ENCODE assay signal across 9 cellular contexts in the genomic region with DNA sequence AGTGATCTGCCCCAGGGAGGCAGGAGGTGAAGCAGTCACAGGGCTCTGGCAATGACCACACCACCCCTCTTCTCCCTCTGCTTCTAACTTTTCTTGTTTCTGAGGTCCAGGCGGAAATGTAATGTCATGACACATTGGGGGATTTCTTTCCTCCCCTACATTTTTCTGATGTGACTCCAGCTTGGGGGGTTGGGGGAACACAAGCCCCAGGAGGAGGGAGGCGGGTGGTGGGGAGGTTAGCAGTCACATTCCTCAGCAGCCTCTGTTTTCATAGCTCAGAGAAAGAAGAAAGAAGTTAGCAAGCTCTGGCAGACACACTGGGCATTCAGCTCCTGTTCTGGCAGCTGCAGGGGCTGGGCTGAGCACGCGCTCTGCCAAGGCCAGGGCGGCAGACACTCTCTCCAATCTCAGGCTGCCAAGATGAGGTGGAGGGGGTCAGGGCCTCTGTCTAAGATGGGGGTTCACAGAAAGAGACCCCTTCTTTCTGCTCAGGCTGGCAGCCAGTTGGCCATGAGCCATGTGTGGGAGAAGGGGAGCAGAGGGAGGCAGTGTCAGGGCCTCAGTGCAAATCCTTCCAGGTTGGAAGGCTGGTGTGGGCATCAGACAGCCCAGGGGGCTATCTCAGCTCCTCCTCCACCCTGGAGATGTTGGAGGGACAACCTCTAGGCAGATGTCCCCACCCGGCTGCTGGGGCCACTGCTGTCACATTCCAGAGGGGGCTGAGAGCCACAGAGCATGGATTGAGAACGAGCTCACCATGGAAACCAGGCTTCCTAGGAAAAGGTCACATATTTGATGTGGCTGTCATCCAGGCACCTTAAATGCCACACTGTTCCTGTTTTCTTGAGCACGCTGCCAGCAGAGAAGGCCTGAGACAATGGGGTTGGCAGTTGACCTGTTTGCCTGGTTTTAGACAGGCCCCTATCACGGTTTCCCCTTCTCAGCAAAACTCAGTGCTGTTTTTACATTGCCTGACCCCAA. TPM values are rescaled to one million over a fixed set of nuclear protein-coding genes. Genes with fewer than 3 reads are reported as not detected.
DNase-seq lines count a peak whose midpoint lies in the region; ATAC-seq and TF ChIP-seq lines count a peak whose summit lies in the region.
"Had no signal": no experiment of that assay in that cellular context is flagged by ENCODE, and none has a peak within 500 bp of the region (broad histone marks: within the 10 kb centered on the region; RNA-seq: fewer than 3 reads in every experiment).

No MANE protein-coding gene starts in this region.

- POLR2A ChIA-PET in activated CD8-positive, alpha-beta T cell treated with anti-CD3 and anti-CD28 coated beads for 36 hours (lab: Charles Lee) = no interaction called here

- intact Hi-C loops in activated CD8-positive, alpha-beta T cell treated with anti-CD3 and anti-CD28 coated beads for 36 hours (cut with micrococcal nuclease) = no loop called here

- no peaks in the 10 kb centered on the region for H3K36me3 Mint-ChIP-seq in endodermal cell (ENCODE audit: low read depth)
- no peaks in the 10 kb centered on the region for H3K36me3 Mint-ChIP-seq in activated CD8-positive, alpha-beta T cell treated with anti-CD3 and anti-CD28 coated beads for 36 hours (ENCODE audit: low read depth)

- peak overlapping the region; percentile 35 for H3K9ac ChIP-seq in endodermal cell (ENCODE audit: extremely low read depth, low read length, poor library complexity, severe bottlenecking)

- H3K36me3 ChIP-seq in MG63 = no peaks in the 10 kb centered on the region
- no peaks in the 10 kb centered on the region for H3K36me3 ChIP-seq in endodermal cell (ENCODE audit: control insufficient read depth, insufficient read depth, low read length)
- no peaks in the 10 kb centered on the region for H3K36me3 ChIP-seq in muscle layer of duodenum (ENCODE audit: control insufficient read depth in 1 of 2, insufficient read depth in 2 of 2, low read length in 2 of 2)

- H3K27ac ChIP-seq in endodermal cell (ENCODE audit: low read depth, low read length) = peak overlapping the region; percentile 47
- H3K27ac ChIP-seq in muscle layer of duodenum (ENCODE audit: low read length) = peak overlapping the region; percentile 60

- CTCF ChIA-PET in activated CD8-positive, alpha-beta T cell treated with anti-CD3 and anti-CD28 coated beads for 36 hours (lab: Charles Lee) = interaction anchor here (1.4 to 1.7 kb wide), 2 partner anchors 9 to 29 kb away, joined by 4 read pairs; no protein-coding TSS in a partner anchor

- no peaks in the 10 kb centered on the region for H3K9me3 Mint-ChIP-seq in endodermal cell
- no peaks in the 10 kb centered on the region for H3K9me3 Mint-ChIP-seq in activated CD8-positive, alpha-beta T cell treated with anti-CD3 and anti-CD28 coated beads for 36 hours

- no peak overlapping the region for H3K4me3 Mint-ChIP-seq in endodermal cell
- no peak overlapping the region for H3K4me3 Mint-ChIP-seq in activated CD8-positive, alpha-beta T cell treated with anti-CD3 and anti-CD28 coated beads for 36 hours

- no peaks in the 10 kb centered on the region for H3K27me3 Mint-ChIP-seq in endodermal cell (ENCODE audit: insufficient read depth)
- H3K27me3 Mint-ChIP-seq in activated CD8-positive, alpha-beta T cell treated with anti-CD3 and anti-CD28 coated beads for 36 hours = no peaks in the 10 kb centered on the region

- H3K4me1 Mint-ChIP-seq in endodermal cell = peaks cover 46% of the 10 kb centered on the region
- peaks cover 7% of the 10 kb centered on the region for H3K4me1 Mint-ChIP-seq in activated CD8-positive, alpha-beta T cell treated with anti-CD3 and anti-CD28 coated beads for 36 hours (ENCODE audit: low read depth)

- no peak overlapping the region for H3K27ac Mint-ChIP-seq in endodermal cell
- H3K27ac Mint-ChIP-seq in activated CD8-positive, alpha-beta T cell treated with anti-CD3 and anti-CD28 coated beads for 36 hours = no peak overlapping the region

- DNase-seq in A172 (ENCODE audit: low spot score) (peak; percentile 96), MG63 (peak; percentile 97), endodermal cell (peak; percentile 88), NCI-H526 (lab: John Stamatoyannopoulos, UW) (no peak), COLO668 (lab: John Stamatoyannopoulos, UW; ENCODE audit: unreplicated experiment) (no peak)
- no peak for DNase-seq in activated CD8-positive, alpha-beta T cell treated with anti-CD3 and anti-CD28 coated beads for 36 hours
- DNase-seq: DMS79 treated with DMSO at 0.1 percent for 48 hours had no signal

- no peak for TF ChIP-seq CTCF in endodermal cell (conservative IDR thresholded peaks at IDR 0.05)
- TF ChIP-seq CTCF in activated CD8-positive, alpha-beta T cell treated with anti-CD3 and anti-CD28 coated beads for 36 hours (IDR thresholded peaks at IDR 0.05) = no peak

- peaks cover 15% of the 10 kb centered on the region for H3K4me1 ChIP-seq in endodermal cell (ENCODE audit: control insufficient read depth, insufficient read depth, low read length)
- peaks cover 18 to 24% of the 10 kb centered on the region in 2 donors for H3K4me1 ChIP-seq in muscle layer of duodenum (ENCODE audit: control insufficient read depth in 1 of 2, insufficient read depth in 2 of 2, low read length in 2 of 2)

- H3K4me3 ChIP-seq in MG63 = no peak overlapping the region
- H3K4me3 ChIP-seq in endodermal cell (ENCODE audit: low read length) = no peak overlapping the region
- H3K4me3 ChIP-seq in muscle layer of duodenum (ENCODE audit: low read depth in 1 of 2, low read length in 2 of 2) = no peak overlapping the region

- H3K9me3 ChIP-seq in MG63 = no peaks in the 10 kb centered on the region
- no peaks in the 10 kb centered on the region for H3K9me3 ChIP-seq in endodermal cell (ENCODE audit: control insufficient read depth, low read length)
- no peaks in the 10 kb centered on the region for H3K9me3 ChIP-seq in muscle layer of duodenum (ENCODE audit: control insufficient read depth in 1 of 2, low read length in 2 of 2)

- H3K27me3 ChIP-seq in MG63 (no peaks in the 10 kb centered on the region), endodermal cell (ENCODE audit: control insufficient read depth, insufficient read depth, low read length, poor library complexity, severe bottlenecking) (no peaks in the 10 kb centered on the region), muscle layer of duodenum (ENCODE audit: low read depth, low read length) (no peaks in the 10 kb centered on the region)

- 64 to 81% methylated on average over 6 to 9 of the region's 9 CpGs for WGBS in endodermal cell (ENCODE audit: insufficient coverage in 1 of 2, insufficient read length in 1 of 2), 2 experiments

- ATAC-seq in activated CD8-positive, alpha-beta T cell treated with anti-CD3 and anti-CD28 coated beads for 36 hours = no peak
- ATAC-seq in HG03135 (IDR thresholded peaks at IDR 0.05; ENCODE audit: unreplicated experiment) = no peak

RNA-seq across cellular contexts. Expression of a gene that starts 20.1 kb away (rescaled TPM):
- 201 and 255 TPM in 2 replicates for total RNA-seq in A172 (2014; rRNA removed; shearing (Covaris generic))
- 240 and 304 TPM in 2 replicates for total RNA-seq in MG63 (2014; rRNA removed; shearing (Covaris generic); ENCODE audit: low replicate concordance)
- total RNA-seq in endodermal cell = 10 to 100 TPM; 62.9 to 64.4 TPM
- polyA plus RNA-seq in endodermal cell (2013, experiment 1 of 2) = 85.4 TPM
- polyA plus RNA-seq in endodermal cell (2013, experiment 2 of 2) = 81.5 TPM
- 10 to 100 TPM; 49.1 to 50.6 TPM for total RNA-seq in activated CD8-positive, alpha-beta T cell treated with anti-CD3 and anti-CD28 coated beads for 36 hours

RNA-seq across cellular contexts. Expression of a gene that starts 23.4 kb away (rescaled TPM):
- total RNA-seq in A172 (2014; rRNA removed; shearing (Covaris generic)) = 9.2 and 17.4 TPM in 2 replicates
- 27.9 and 40.0 TPM in 2 replicates for total RNA-seq in MG63 (2014; rRNA removed; shearing (Covaris generic); ENCODE audit: low replicate concordance)
- 1 to 10 TPM; 1.4 to 2.1 TPM for total RNA-seq in endodermal cell
- polyA plus RNA-seq in endodermal cell (2013, experiment 1 of 2) = 1.8 TPM
- polyA plus RNA-seq in endodermal cell (2013, experiment 2 of 2) = 2.1 TPM
- 1 to 10 TPM; 5.1 to 6.4 TPM for total RNA-seq in activated CD8-positive, alpha-beta T cell treated with anti-CD3 and anti-CD28 coated beads for 36 hours

RNA-seq across cellular contexts. Expression of a gene that starts 37.0 kb away (rescaled TPM):
- total RNA-seq in A172 (2014; rRNA removed; shearing (Covaris generic)) = not detected in 2 replicates
- not detected in 2 replicates for total RNA-seq in MG63 (2014; rRNA removed; shearing (Covaris generic); ENCODE audit: low replicate concordance)
- 1 to 10 TPM in 1 of 2 donors, under 1 TPM in 1; 0.79 to 1.4 TPM for total RNA-seq in endodermal cell
- polyA plus RNA-seq in endodermal cell (2013, experiment 1 of 2) = not detected
- not detected for polyA plus RNA-seq in endodermal cell (2013, experiment 2 of 2)
- under 1 TPM in 1 of 2 experiments, not detected in 1; 0.36 TPM for total RNA-seq in activated CD8-positive, alpha-beta T cell treated with anti-CD3 and anti-CD28 coated beads for 36 hours

Comparison
In these comparisons a context has a peak if more than half of its experiments do, and no peak if none do; other contexts are left out.
1. DNase-seq: peak in A172 (single experiment), MG63 (single experiment) and endodermal cell (single experiment); none in NCI-H526 (0 of 2), activated CD8-positive, alpha-beta T cell treated with anti-CD3 and anti-CD28 coated beads for 36 hours (single experiment) and COLO668 (single experiment).